In the genomic region with DNA sequence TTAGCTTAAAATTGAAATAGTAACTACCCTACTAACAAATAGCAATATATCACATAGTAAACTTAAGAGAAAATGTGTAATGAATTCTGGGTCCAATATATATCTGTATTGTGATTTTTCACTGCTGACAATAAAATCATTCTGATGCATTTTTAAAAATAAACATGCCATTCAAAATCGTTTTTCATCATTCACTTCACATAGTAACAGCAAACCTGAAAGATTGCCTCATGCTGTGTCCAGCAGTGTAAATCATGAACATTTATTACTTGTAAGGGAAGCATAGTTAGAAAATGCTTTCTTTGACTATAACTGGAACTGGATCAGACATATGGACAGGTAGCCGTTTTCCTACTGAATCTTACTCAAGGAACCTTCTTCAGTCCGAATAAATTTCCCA, we compare ENCODE assay signal across 27 cellular contexts.
"Had no signal": no experiment of that assay in that cellular context is flagged by ENCODE, and none has a peak within 500 bp of the region (broad histone marks: within the 10 kb centered on the region; RNA-seq: fewer than 3 reads in every experiment).

No MANE protein-coding gene starts in this region.

- H3K4me1 ChIP-seq: adrenal gland, breast epithelium, SJCRH30 had no signal

- H3K9me3 ChIP-seq: adrenal gland, body of pancreas, breast epithelium, SJCRH30 had no signal

- DNase-seq: activated CD4-positive, alpha-beta T cell treated with anti-CD3 and anti-CD28 coated beads, Interleukin-2, amount 10 ng/mL, durations not matched to agents 24 days and 14 days; activated CD4-positive, alpha-beta T cell treated with anti-CD3 and anti-CD28 coated beads, Interleukin-2, amount 50 U/mL, for 48 hours; activated CD4-positive, CD25-positive, alpha-beta regulatory T cell; activated CD8-positive, alpha-beta T cell treated with anti-CD3 and anti-CD28 coated beads, Interleukin-2, amount 10 ng/mL, durations not matched to agents 7 days and 5 days; activated gamma-delta T cell treated with Interleukin-2 at 50 U/mL for 16 hours; activated naive CD4-positive, alpha-beta T cell treated with anti-CD3 and anti-CD28 coated beads for 36 hours; activated T-cell treated with anti-CD3 and anti-CD28 coated beads, Interleukin-2, amount 50 U/mL, for 4 hours; adrenal gland; body of pancreas; Karpas-422; NCI-H1105; NCI-H1436 treated with DMSO at 0.1 percent for 48 hours; NCI-H1694 treated with DMSO at 0.1 percent for 48 hours; NCI-H2029; NCI-H345; NCI-H510A; NCI-H526; OCI-M1; SHP77; SJCRH30; T1000; WERI-Rb-1 had no signal

- H3K27ac ChIP-seq: adrenal gland, body of pancreas, breast epithelium, coronary artery, SJCRH30, SK-N-MC, WERI-Rb-1 had no signal

- H3K4me3 ChIP-seq: adrenal gland, body of pancreas, breast epithelium, coronary artery, SJCRH30, SK-N-MC had no signal

- H3K36me3 ChIP-seq: adrenal gland, breast epithelium, SJCRH30, WERI-Rb-1 had no signal

- ATAC-seq: activated CD8-positive, alpha-beta T cell treated with anti-CD3 and anti-CD28 coated beads, Interleukin-2, amount 10 ng/mL, durations not matched to agents 7 days and 5 days; activated naive CD4-positive, alpha-beta T cell treated with anti-CD3 and anti-CD28 coated beads, Interleukin-2, amount 50 U/mL, for 72 hours; activated T-cell treated with anti-CD3 and anti-CD28 coated beads, Interleukin-2, amount 50 U/mL, for 4 hours; body of pancreas had no signal

- FAIRE-seq: astrocyte had no signal

- H3K27me3 ChIP-seq: adrenal gland, body of pancreas, breast epithelium, SJCRH30 had no signal
